9 cellular contexts compared by ENCODE assay signal in the genomic region with DNA sequence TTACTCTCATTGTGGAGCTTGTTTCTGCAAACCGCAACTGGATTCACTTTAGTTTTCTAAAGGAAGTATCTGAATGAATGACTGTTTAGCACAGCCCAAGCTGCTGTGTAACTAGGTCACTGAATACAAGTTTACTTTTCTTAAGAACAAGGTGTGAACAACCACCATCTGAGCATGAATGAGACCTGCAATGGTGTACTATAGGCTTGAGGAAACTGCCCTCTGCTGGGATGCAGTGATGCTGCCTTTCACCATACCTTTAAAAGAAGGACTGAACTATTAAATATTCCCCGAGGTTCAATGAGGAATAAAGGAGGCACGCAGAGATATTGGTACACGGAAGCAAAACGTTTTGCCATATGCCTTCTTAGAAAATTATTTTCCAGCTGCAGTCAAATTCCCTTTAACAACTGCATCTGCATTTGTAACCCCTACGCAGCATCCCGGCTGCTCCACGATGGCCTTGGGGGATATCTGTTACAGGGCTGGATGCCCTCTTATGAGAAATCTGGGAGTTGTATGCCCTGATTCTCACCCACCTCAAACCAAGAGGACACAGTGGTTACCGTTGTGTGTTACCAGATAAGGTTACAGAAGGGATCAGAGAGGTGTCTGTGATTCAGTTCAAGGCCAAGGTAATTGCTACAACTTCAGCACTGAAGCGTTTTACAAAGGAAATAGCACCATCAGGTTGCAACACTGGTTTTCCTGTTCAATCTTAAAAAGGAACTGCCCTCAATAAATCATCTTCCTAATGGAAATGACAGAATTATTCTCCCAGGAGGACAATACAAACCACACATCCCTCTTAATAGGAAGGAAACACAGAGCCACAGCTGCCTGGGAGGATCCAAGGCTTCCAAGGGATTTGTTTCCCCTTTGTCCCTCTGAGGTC.
DNase-seq lines count a peak whose midpoint lies in the region; ATAC-seq lines count a peak whose summit lies in the region.
"Had no signal": no experiment of that assay in that cellular context is flagged by ENCODE, and none has a peak within 500 bp of the region (broad histone marks: within the 10 kb centered on the region; RNA-seq: fewer than 3 reads in every experiment).

No MANE protein-coding gene starts in this region.

- no peak overlapping the region for H3K27ac Mint-ChIP-seq in effector memory CD8-positive, alpha-beta T cell
- H3K27ac Mint-ChIP-seq in natural killer cell treated with Interleukin-12 subunit alpha and Interleukin-12 subunit beta and Interleukin-15 and Interleukin-18, amount 100 ng/mL, for 72 hours, result no peak overlapping the region
- H3K27ac Mint-ChIP-seq: stimulated activated naive CD8-positive, alpha-beta T cell treated with anti-CD3 and anti-CD28 coated beads, Interleukin-15, Interleukin-2, amounts not matched to agents 100 ng/mL and 50 ng/mL, for 24 hours had no signal

- peaks cover 5 to 7% of the 10 kb centered on the region in 2 donors for H3K4me1 Mint-ChIP-seq in effector memory CD8-positive, alpha-beta T cell (ENCODE audit: low read depth in 2 of 2)
- peaks cover 13 to 17% of the 10 kb centered on the region in 2 donors for H3K4me1 Mint-ChIP-seq in natural killer cell treated with Interleukin-12 subunit alpha and Interleukin-12 subunit beta and Interleukin-15 and Interleukin-18, amount 100 ng/mL, for 72 hours (ENCODE audit: low read depth in 2 of 2)

- ATAC-seq in effector memory CD8-positive, alpha-beta T cell (replicated peaks), result peak; percentile 82
- ATAC-seq in natural killer cell treated with Interleukin-12 subunit alpha and Interleukin-12 subunit beta and Interleukin-15 and Interleukin-18, amount 100 ng/mL, for 72 hours, result peak; percentile 86 to 90
- ATAC-seq in HG02623 (IDR thresholded peaks at IDR 0.05; ENCODE audit: unreplicated experiment), result no peak

- peaks cover under 1 to 6% of the 10 kb centered on the region in 2 donors for H3K27me3 Mint-ChIP-seq in effector memory CD8-positive, alpha-beta T cell
- H3K27me3 Mint-ChIP-seq in natural killer cell treated with Interleukin-12 subunit alpha and Interleukin-12 subunit beta and Interleukin-15 and Interleukin-18, amount 100 ng/mL, for 72 hours, result no peaks in the 10 kb centered on the region

- no peak overlapping the region for H3K4me3 Mint-ChIP-seq in effector memory CD8-positive, alpha-beta T cell
- H3K4me3 Mint-ChIP-seq in natural killer cell treated with Interleukin-12 subunit alpha and Interleukin-12 subunit beta and Interleukin-15 and Interleukin-18, amount 100 ng/mL, for 72 hours, result no peak overlapping the region
- H3K4me3 Mint-ChIP-seq: stimulated activated naive CD8-positive, alpha-beta T cell treated with anti-CD3 and anti-CD28 coated beads, Interleukin-15, Interleukin-2, amounts not matched to agents 100 ng/mL and 50 ng/mL, for 24 hours had no signal

- no peaks in the 10 kb centered on the region for H3K9me3 Mint-ChIP-seq in effector memory CD8-positive, alpha-beta T cell
- H3K9me3 Mint-ChIP-seq in natural killer cell treated with Interleukin-12 subunit alpha and Interleukin-12 subunit beta and Interleukin-15 and Interleukin-18, amount 100 ng/mL, for 72 hours, result no peaks in the 10 kb centered on the region
- H3K9me3 Mint-ChIP-seq: stimulated activated naive CD8-positive, alpha-beta T cell treated with anti-CD3 and anti-CD28 coated beads, Interleukin-15, Interleukin-2, amounts not matched to agents 100 ng/mL and 50 ng/mL, for 24 hours had no signal

- DNase-seq in GF-D8 (lab: John Stamatoyannopoulos, UW) (peak; percentile 15), LHCN-M2 (ENCODE audit: low read depth) (peak; percentile 38), NCI-H2196 (lab: John Stamatoyannopoulos, UW; ENCODE audit: unreplicated experiment) (no peak), CD1c-positive myeloid dendritic cell (ENCODE audit: extremely low spot score) (no peak), KG1 (lab: John Stamatoyannopoulos, UW) (no peak)
- peak in 1 of 3 experiments; percentile 1 for DNase-seq in effector memory CD8-positive, alpha-beta T cell
- DNase-seq in natural killer cell treated with Interleukin-12 subunit alpha and Interleukin-12 subunit beta and Interleukin-15 and Interleukin-18, amount 100 ng/mL, for 72 hours (ENCODE audit: low spot score), result no peak

- no peaks in the 10 kb centered on the region for H3K36me3 Mint-ChIP-seq in effector memory CD8-positive, alpha-beta T cell (ENCODE audit: insufficient read depth)
- no peaks in the 10 kb centered on the region for H3K36me3 Mint-ChIP-seq in natural killer cell treated with Interleukin-12 subunit alpha and Interleukin-12 subunit beta and Interleukin-15 and Interleukin-18, amount 100 ng/mL, for 72 hours

Comparison
In these comparisons a context has a peak if more than half of its experiments do, and no peak if none do; other contexts are left out.
1. DNase-seq: peak in GF-D8 (single experiment) and LHCN-M2 (single experiment); none in natural killer cell treated with Interleukin-12 subunit alpha and Interleukin-12 subunit beta and Interleukin-15 and Interleukin-18, amount 100 ng/mL, for 72 hours (single experiment), NCI-H2196 (single experiment), CD1c-positive myeloid dendritic cell (single experiment) and KG1 (single experiment).